In genomic region chr14:54058501-54058900, GRCh38 we compare ENCODE assay signal across 22 cellular contexts.
"Had no signal": no experiment of that assay in that cellular context is flagged by ENCODE, and none has a peak within 500 bp of the region (broad histone marks: within the 10 kb centered on the region; RNA-seq: fewer than 3 reads in every experiment).

No MANE protein-coding gene starts in this region.

- H3K27ac ChIP-seq: HL-60, KMS-11, RWPE1 had no signal

- DNase-seq: Kasumi-1; MV-4-11; NCI-H1048; NCI-H1105; NCI-H1417; NCI-H1436 treated with DMSO at 0.1 percent for 48 hours; NCI-H1694; NCI-H187 treated with DMSO at 0.1 percent for 48 hours; NCI-H2029 treated with DMSO at 0.1 percent for 48 hours; NCI-H2171 treated with DMSO at 0.1 percent for 48 hours; NCI-H345; NCI-H446 treated with DMSO at 0.1 percent for 48 hours; NCI-H510A treated with DMSO at 0.1 percent for 48 hours; NCI-H526; NCI-H748 treated with DMSO at 0.1 percent for 48 hours; NK-92 treated with Interleukin-12 subunit alpha and Interleukin-12 subunit beta, amount 100 ng/mL, for 24 hours; PC-3; T-helper 1 cell had no signal

- FAIRE-seq: K562 had no signal

- H3K4me3 ChIP-seq: K562 had no signal
